17 cellular contexts compared by ENCODE assay signal in genomic region chr9:130498298-130498917, GRCh38. TPM values are rescaled to one million over a fixed set of nuclear protein-coding genes. Genes with fewer than 3 reads are reported as not detected.
DNase-seq lines count a peak whose midpoint lies in the region; ATAC-seq and TF ChIP-seq lines count a peak whose summit lies in the region.
"Had no signal": no experiment of that assay in that cellular context is flagged by ENCODE, and none has a peak within 500 bp of the region (broad histone marks: within the 10 kb centered on the region; RNA-seq: fewer than 3 reads in every experiment).

No MANE protein-coding gene starts in this region.

- DNase-seq in NCI-H1417 (lab: John Stamatoyannopoulos, UW) (peak; percentile 14 to 75 (median 34)), NCI-H1417 treated with DMSO at 0.1 percent for 48 hours (lab: John Stamatoyannopoulos, UW) (no peak), HFF-Myc (ENCODE audit: extremely low read depth, low read depth) (peak; percentile 37), RPMI7951 (ENCODE audit: low read depth) (peak; percentile 35), iris pigment epithelial cell (ENCODE audit: low read depth) (peak; percentile 15), ACHN (no peak), Right ventricle myocardium superior (no peak)
- DNase-seq: activated B cell treated with CpG ODN at 0.5 μM for 24 hours, immature natural killer cell, KG1, NCI-H226, SIG-M5, tibial artery had no signal

- ATAC-seq in GM21576 (IDR thresholded peaks at IDR 0.05; ENCODE audit: unreplicated experiment), result no peak
- no peak for ATAC-seq in Right ventricle myocardium superior (ENCODE audit: poor library complexity)
- ATAC-seq: GM12878 had no signal

- intact Hi-C loops in Right ventricle myocardium superior (cut with DNase I), result no loop called here

- no peak overlapping the region for H3K4me3 ChIP-seq in HFF-Myc (replicated peaks; ENCODE audit: low read depth, low read length)
- H3K4me3 ChIP-seq: A549, GM12878, mucosa of descending colon, tibial artery had no signal

- TF ChIP-seq CTCF in HFF-Myc (IDR thresholded peaks at IDR 0.05; ENCODE audit: low read depth, low read length, missing control alignments), result no peak

- in situ Hi-C loops in ACHN (cut with HindIII; ENCODE audit: low pct_ligation_motif_present, low pct_unique_long_range_greater_than_20kb, low sequenced_read_pairs), result no loop called here

RNA-seq across cellular contexts. Expression of gene ASS1, which starts 53.6 kb away (rescaled TPM):
- total RNA-seq in RPMI7951 (2014; rRNA removed; shearing (Covaris generic)), result 247 and 249 TPM in 2 replicates
- total RNA-seq in Right ventricle myocardium superior, result 74.4 TPM

Comparison
In these comparisons a context has a peak if more than half of its experiments do, and no peak if none do; other contexts are left out.
1. DNase-seq: peak in NCI-H1417 (3 of 3), HFF-Myc (single experiment), RPMI7951 (single experiment) and iris pigment epithelial cell (single experiment); none in NCI-H1417 treated with DMSO at 0.1 percent for 48 hours (single experiment), ACHN (single experiment) and Right ventricle myocardium superior (single experiment).